8 cellular contexts compared by ENCODE assay signal in genomic region chr5:134554319-134555222, GRCh38. TPM values are rescaled to one million over a fixed set of nuclear protein-coding genes. Genes with fewer than 3 reads are reported as not detected.
DNase-seq lines count a peak whose midpoint lies in the region; ATAC-seq and TF ChIP-seq lines count a peak whose summit lies in the region.

No MANE protein-coding gene starts in this region.

- peak overlapping the region; percentile 39 to 86; a peak in 3 of 4 replicates for H4K8ac ChIP-seq in IMR-90 (ENCODE audit: low read depth in 2 of 2, low read length in 2 of 2)

- peaks cover 34 to 68% of the 10 kb centered on the region in 2 experiments for H3K79me1 ChIP-seq in IMR-90 (ENCODE audit: low read depth in 1 of 2, low read length in 2 of 2)

- H3K18ac ChIP-seq in IMR-90 (ENCODE audit: low read depth, low read length) = peak overlapping the region; percentile 7; the same call in 1 of the 2 replicates

- 67% methylated on average over 3 of the region's 15 CpGs; no CpG with 5 or more reads in 1 of the 2 experiments for WGBS in IMR-90 (ENCODE audit: extremely low coverage in 2 of 2, insufficient read length in 1 of 2), 2 experiments

- POLR2A ChIA-PET in IMR-90 (lab: Charles Lee; ENCODE audit: unreplicated experiment) = no interaction called here

- H3K4me1 ChIP-seq in IMR-90 (ENCODE audit: control insufficient read depth, insufficient read depth, low read length) = peaks cover 56% of the 10 kb centered on the region
- peaks cover 12% of the 10 kb centered on the region for H3K4me1 ChIP-seq in rectal smooth muscle tissue (ENCODE audit: control insufficient read depth, insufficient read depth, low read length)

- CTCF ChIA-PET in IMR-90 (lab: Yijun Ruan, JAX) = interaction anchor here (0.8 to 1.3 kb wide), 2 partner anchors 27 to 163 kb away, joined by 4 read pairs; no protein-coding TSS in a partner anchor

- dilution Hi-C loops in IMR-90 (cut with HindIII; ENCODE audit: low sequenced_read_pairs, unreplicated experiment) = no loop called here

- peaks cover 64% of the 10 kb centered on the region for H3K9me1 ChIP-seq in IMR-90 (ENCODE audit: insufficient read depth, low read length)

- no peak overlapping the region for H3K4me3 ChIP-seq in IMR-90 (ENCODE audit: insufficient read depth, low read depth, low read length)
- no peak overlapping the region for H3K4me3 ChIP-seq in fibroblast of villous mesenchyme (ENCODE audit: low read depth, low read length)
- H3K4me3 ChIP-seq in rectal smooth muscle tissue (ENCODE audit: low read length) = no peak overlapping the region

- peak overlapping the region; percentile 95 for H2BK120ac ChIP-seq in IMR-90 (ENCODE audit: low read depth, low read length)

- TF ChIP-seq RAD21 in IMR-90 (IDR thresholded peaks at IDR 0.05; ENCODE audit: low read length) = no peak

- H2AFZ ChIP-seq in IMR-90 (replicated peaks; ENCODE audit: low read length, poor library complexity) = peak overlapping the region; percentile 81

- H3K36me3 ChIP-seq in IMR-90 (ENCODE audit: control insufficient read depth, insufficient read depth, low read length) = peaks cover 19% of the 10 kb centered on the region
- H3K36me3 ChIP-seq in rectal smooth muscle tissue (ENCODE audit: control insufficient read depth, insufficient read depth, low read length) = peaks cover 17% of the 10 kb centered on the region

- H3K14ac ChIP-seq in IMR-90 (replicated peaks; ENCODE audit: low read depth, low read length) = peak overlapping the region; percentile 86

- peak overlapping the region; percentile 96 for H3K4ac ChIP-seq in IMR-90 (ENCODE audit: low read depth, low read length)

- in situ Hi-C loops in IMR-90 (cut with MboI; ENCODE audit: low sequenced_read_pairs) = no loop called here

- DNase-seq in GM20000 (ENCODE audit: low spot score) (peak; percentile 66), IMR-90 (peak; percentile 82), fibroblast of villous mesenchyme (ENCODE audit: low read depth) (peak; percentile 100), NCI-H1694 treated with DMSO at 0.1 percent for 48 hours (lab: John Stamatoyannopoulos, UW) (no peak), HPDE6-E6E7 (ENCODE audit: extremely low spot score) (no peak)
- peak; percentile 63 for DNase-seq in activated CD8-positive, alpha-beta memory T cell treated with anti-CD3 and anti-CD28 coated beads, Interleukin-2, amount 50 U/mL, for 48 hours

- peak overlapping the region; percentile 94; the same call in 2 of the 3 replicates for H2BK15ac ChIP-seq in IMR-90 (ENCODE audit: low read depth, low read length)

- H2AK9ac ChIP-seq in IMR-90 (replicated peaks; ENCODE audit: low read depth, low read length, poor library complexity) = peak overlapping the region; percentile 93

- H3K4me2 ChIP-seq in IMR-90 (ENCODE audit: low read depth, low read length) = no peak overlapping the region

- peak overlapping the region; percentile 96 for H2BK5ac ChIP-seq in IMR-90 (ENCODE audit: low read depth, low read length, poor library complexity, severe bottlenecking)

- ATAC-seq in IMR-90 (ENCODE audit: low read depth) = peak; percentile 66

- H3K27ac ChIP-seq in C4-2B = peak overlapping the region; percentile 66
- peak overlapping the region; percentile 32 for H3K27ac ChIP-seq in IMR-90 (ENCODE audit: insufficient read depth, low read length)
- peak overlapping the region; percentile 34 for H3K27ac ChIP-seq in rectal smooth muscle tissue (ENCODE audit: low read depth, low read length)

- peak overlapping the region; percentile 50; the same call in 1 of the 2 replicates for H3K56ac ChIP-seq in IMR-90 (ENCODE audit: extremely low read depth, insufficient read depth, low read length)

- H2AK5ac ChIP-seq in IMR-90 (ENCODE audit: low read depth, low read length) = peak overlapping the region; percentile 98

- peak overlapping the region; percentile 84 for H2BK20ac ChIP-seq in IMR-90 (ENCODE audit: low read depth, low read length)

- BruUV-seq in IMR-90 (replicated peaks; lab: Mats Ljungman, UMichigan) = no TSS peak

- no peaks in the 10 kb centered on the region for H3K27me3 ChIP-seq in IMR-90 (ENCODE audit: control insufficient read depth, insufficient read depth, low read length)
- H3K27me3 ChIP-seq in rectal smooth muscle tissue (ENCODE audit: control insufficient read depth, insufficient read depth, low read length) = no peaks in the 10 kb centered on the region

- no peaks in the 10 kb centered on the region for H3K9me3 ChIP-seq in IMR-90 (ENCODE audit: control insufficient read depth, insufficient read depth, low read length)

- peak overlapping the region; percentile 97 for H4K91ac ChIP-seq in IMR-90 (ENCODE audit: insufficient read depth, low read depth, low read length)

- peak overlapping the region; percentile 46; the same call in 1 of the 2 replicates for H4K5ac ChIP-seq in IMR-90 (ENCODE audit: low read depth, low read length)

- no peak for TF ChIP-seq POLR2A in IMR-90 (IDR thresholded peaks at IDR 0.05; ENCODE audit: low read depth, low read length)

- intact Hi-C loops in IMR-90 (cut with micrococcal nuclease) = no loop called here

- TF ChIP-seq CTCF in C4-2B (conservative IDR thresholded peaks at IDR 0.05) (no peak), GM20000 (IDR thresholded peaks at IDR 0.05; ENCODE audit: extremely low read depth, missing control alignments) (no peak), IMR-90 (conservative IDR thresholded peaks at IDR 0.05; ENCODE audit: low read depth, low read length) (0 out of 2 replicates have a peak, but pooled peaks have one; percentile 9), fibroblast of villous mesenchyme (IDR thresholded peaks at IDR 0.05; ENCODE audit: insufficient read depth, low read depth, low read length) (peak; percentile 17)

- peak overlapping the region; percentile 56; the same call in 1 of the 2 replicates for H3K23ac ChIP-seq in IMR-90 (ENCODE audit: low read depth, low read length)

- H3K9ac ChIP-seq in IMR-90 (ENCODE audit: low read depth, low read length) (no peak overlapping the region), rectal smooth muscle tissue (ENCODE audit: low read length) (no peak overlapping the region)

- H4K20me1 ChIP-seq in IMR-90 (ENCODE audit: insufficient read depth, low read length) = 0 out of 2 replicates have a peak, but pooled peaks cover 3% of the 10 kb centered on the region

TF ChIP-seq in IMR-90, 13 proteins besides CTCF, POLR2A, EP300 and RAD21:
- TF ChIP-seq FOS (IDR thresholded peaks at IDR 0.05; ENCODE audit: low read depth, low read length) = no peak
- TF ChIP-seq BHLHE40 (IDR thresholded peaks at IDR 0.05; ENCODE audit: low read depth, low read length) = peak; percentile 91
- TF ChIP-seq USF2 (IDR thresholded peaks at IDR 0.05; ENCODE audit: low read depth, low read length) = peak; percentile 86; the same call in 1 of the 2 replicates
- peak; percentile 80; the same call in 1 of the 2 replicates for TF ChIP-seq MXI1 (IDR thresholded peaks at IDR 0.05; ENCODE audit: borderline replicate concordance, low read depth, low read length)
- TF ChIP-seq ELK1 (IDR thresholded peaks at IDR 0.05; ENCODE audit: borderline replicate concordance, low read depth, low read length) = no peak
- no peak for TF ChIP-seq RCOR1 (IDR thresholded peaks at IDR 0.05; ENCODE audit: insufficient replicate concordance, low read length)
- 0 out of 2 replicates have a peak, but pooled peaks have one; percentile 5 for TF ChIP-seq CEBPB (IDR thresholded peaks at IDR 0.05; ENCODE audit: low read depth, low read length)
- TF ChIP-seq MAFK (IDR thresholded peaks at IDR 0.05; ENCODE audit: low read depth, low read length) = no peak
- TF ChIP-seq RFX5 (IDR thresholded peaks at IDR 0.05; ENCODE audit: low read depth, low read length) = no peak

RNA-seq across cellular contexts. Expression of gene JADE2, which starts 29.1 kb away (rescaled TPM):
- total RNA-seq in IMR-90 (2012; rRNA removed) (13.9 and 14.9 TPM in 2 replicates), fibroblast of villous mesenchyme (29.3 and 35.4 TPM in 2 replicates)
- 13.3 and 16.7 TPM in 2 replicates for polyA plus RNA-seq in IMR-90 (2012; rRNA removed)
- 10.0 and 16.8 TPM in 2 replicates for polyA plus RNA-seq in IMR-90 (2012; cell fraction: cytosol; rRNA removed)
- polyA plus RNA-seq in IMR-90 (2012; cell fraction: nucleus; rRNA removed; ENCODE audit: low replicate concordance) = 19.0 and 26.8 TPM in 2 replicates

Comparison
In these comparisons a context has a peak if more than half of its experiments do, and no peak if none do; other contexts are left out.
1. CTCF ChIP-seq: peak in IMR-90 (single experiment) and fibroblast of villous mesenchyme (single experiment); none in C4-2B (single experiment) and GM20000 (single experiment).
2. DNase-seq: peak in GM20000 (single experiment), IMR-90 (single experiment), activated CD8-positive, alpha-beta memory T cell treated with anti-CD3 and anti-CD28 coated beads, Interleukin-2, amount 50 U/mL, for 48 hours (single experiment) and fibroblast of villous mesenchyme (single experiment); none in NCI-H1694 treated with DMSO at 0.1 percent for 48 hours (single experiment) and HPDE6-E6E7 (single experiment).
3. Peak in every context shown above with its lines, with median percentiles within 50 percentile points of each other: H3K27ac ChIP-seq.